In genomic region chr20:57482148-57482547, GRCh38 we compare ENCODE assay signal across 21 cellular contexts. TPM values are rescaled to one million over a fixed set of nuclear protein-coding genes. Genes with fewer than 3 reads are reported as not detected.
DNase-seq lines count a peak whose midpoint lies in the region; ATAC-seq, FAIRE-seq and TF ChIP-seq lines count a peak whose summit lies in the region.
"Had no signal": no experiment of that assay in that cellular context is flagged by ENCODE, and none has a peak within 500 bp of the region (broad histone marks: within the 10 kb centered on the region; RNA-seq: fewer than 3 reads in every experiment).

No MANE protein-coding gene starts in this region.

- dilution Hi-C loops in IMR-90 (cut with HindIII; ENCODE audit: low sequenced_read_pairs, unreplicated experiment): no loop called here

- no peak for TF ChIP-seq RAD21 in IMR-90 (IDR thresholded peaks at IDR 0.05; ENCODE audit: low read length)
- TF ChIP-seq RAD21 in GM12878 (IDR thresholded peaks at IDR 0.05; ENCODE audit: insufficient read depth, low read depth, low read length): no peak

- no peak for TF ChIP-seq EP300 in GM12878 (IDR thresholded peaks at IDR 0.05; ENCODE audit: borderline replicate concordance in 1 of 2, control insufficient read depth in 1 of 2, low read depth in 2 of 2, low read length in 2 of 2)

- H4K20me1 ChIP-seq in IMR-90 (ENCODE audit: insufficient read depth, low read length) (no peaks in the 10 kb centered on the region), GM12878 (ENCODE audit: control insufficient read depth, insufficient read depth) (no peaks in the 10 kb centered on the region)

- H3K36me3 ChIP-seq in IMR-90 (ENCODE audit: control insufficient read depth, insufficient read depth, low read length): no peaks in the 10 kb centered on the region
- H3K36me3 ChIP-seq in GM12878 (ENCODE audit: control insufficient read depth in 2 of 2, insufficient read depth in 2 of 2, low read length in 1 of 2): no peaks in the 10 kb centered on the region
- no peaks in the 10 kb centered on the region for H3K36me3 ChIP-seq in neutrophil
- H3K36me3 ChIP-seq: colonic mucosa, prostate gland had no signal

- WGBS in IMR-90 (ENCODE audit: extremely low coverage in 2 of 2, insufficient read length in 1 of 2), 2 experiments: 77% methylated on average over 5 of the region's 11 CpGs; no CpG with 5 or more reads in 1 of the 2 experiments
- 44% methylated on average over 10 of the region's 11 CpGs for WGBS in GM12878 (ENCODE audit: insufficient coverage, insufficient replicate concordance, low lambda C conversion rate, missing lambda C conversion rate)

- SMC1A ChIA-PET in GM12878 (lab: Charles Lee; ENCODE audit: uncharacterized antibody, unreplicated experiment): interaction anchor here (0.7 to 3.9 kb wide), 9 partner anchors 10 to 100 kb away, joined by 3 to 49 read pairs (median 12); no protein-coding TSS in a partner anchor

- ATAC-seq in IMR-90 (ENCODE audit: low read depth) (no peak), GM12878 (peak; percentile 31)
- ATAC-seq: natural killer cell, PC-3 had no signal

- H3K79me1 ChIP-seq in IMR-90 (ENCODE audit: low read depth in 1 of 2, low read length in 2 of 2): no peaks in the 10 kb centered on the region

- no peak overlapping the region for H3K4me3 Mint-ChIP-seq in MCF 10A (ENCODE audit: unreplicated experiment)
- no peak overlapping the region for H3K4me3 Mint-ChIP-seq in activated CD4-positive, alpha-beta T cell treated with anti-CD3 and anti-CD28 coated beads, Interleukin-2, amount 10 ng/mL, durations not matched to agents 7 days and 5 days
- H3K4me3 Mint-ChIP-seq: activated naive CD4-positive, alpha-beta T cell treated with anti-CD3 and anti-CD28 coated beads for 36 hours; natural killer cell had no signal

- H3K9me3 ChIP-seq in IMR-90 (ENCODE audit: control insufficient read depth, insufficient read depth, low read length) (no peaks in the 10 kb centered on the region), GM12878 (replicated peaks; ENCODE audit: control insufficient read depth, insufficient read depth, low read length) (peaks cover 2% of the 10 kb centered on the region; the same call in 2 of the 3 replicates), neutrophil (no peaks in the 10 kb centered on the region)
- H3K9me3 ChIP-seq: colonic mucosa, prostate gland, testis had no signal

- DNase-seq in IMR-90 (no peak), GM12878 (ENCODE audit: low read depth, low spot score) (no peak), cerebellum (ENCODE audit: low spot score) (no peak), MCF 10A (ENCODE audit: unreplicated experiment) (no peak)
- no peak for DNase-seq in activated CD4-positive, alpha-beta T cell treated with anti-CD3 and anti-CD28 coated beads, Interleukin-2, amount 10 ng/mL, durations not matched to agents 7 days and 5 days
- DNase-seq: activated CD4-positive, alpha-beta T cell treated with anti-CD3 and anti-CD28 coated beads for 48 hours; AML-193; colonic mucosa; GM23248; islet precursor cell; mammary epithelial cell; natural killer cell; NCI-H2081; NCI-H510A treated with DMSO at 0.1 percent for 48 hours; PC-3; testis had no signal

- H4K91ac ChIP-seq in IMR-90 (ENCODE audit: insufficient read depth, low read depth, low read length): no peak overlapping the region

- no peak overlapping the region for H2BK5ac ChIP-seq in IMR-90 (ENCODE audit: low read depth, low read length, poor library complexity, severe bottlenecking)

- no peak overlapping the region for H2BK15ac ChIP-seq in IMR-90 (ENCODE audit: low read depth, low read length)

- CTCF ChIA-PET in IMR-90 (lab: Yijun Ruan, JAX) (no interaction called here), GM12878 (lab: Yijun Ruan, JAX) (interaction anchor here (0.6 to 3.5 kb wide), 8 partner anchors 9 to 172 kb away, joined by 3 to 12 read pairs (median 5); no protein-coding TSS in a partner anchor), MCF 10A (lab: Yijun Ruan, JAX) (no interaction called here)
- CTCF ChIA-PET in activated CD4-positive, alpha-beta T cell treated with anti-CD3 and anti-CD28 coated beads, Interleukin-2, amount 10 ng/mL, durations not matched to agents 7 days and 5 days (lab: Charles Lee): no interaction called here

- no peak overlapping the region for H2BK120ac ChIP-seq in IMR-90 (ENCODE audit: low read depth, low read length)

- no peaks in the 10 kb centered on the region for H3K9me3 Mint-ChIP-seq in MCF 10A (ENCODE audit: unreplicated experiment)
- no peaks in the 10 kb centered on the region for H3K9me3 Mint-ChIP-seq in activated CD4-positive, alpha-beta T cell treated with anti-CD3 and anti-CD28 coated beads, Interleukin-2, amount 10 ng/mL, durations not matched to agents 7 days and 5 days
- H3K9me3 Mint-ChIP-seq: activated naive CD4-positive, alpha-beta T cell treated with anti-CD3 and anti-CD28 coated beads for 36 hours; natural killer cell had no signal

- BruUV-seq in IMR-90 (replicated peaks; lab: Mats Ljungman, UMichigan): no TSS peak
- no TSS peak for BruUV-seq in GM12878 (replicated peaks; lab: Mats Ljungman, UMichigan)
- BruUV-seq in MCF 10A (replicated peaks; lab: Mats Ljungman, UMichigan): no TSS peak

- TF ChIP-seq POLR2A in IMR-90 (IDR thresholded peaks at IDR 0.05; ENCODE audit: low read depth, low read length): no peak
- no peak for TF ChIP-seq POLR2A in GM12878 (IDR thresholded peaks at IDR 0.05; ENCODE audit: low read depth, low read length)

- H2AFZ ChIP-seq in IMR-90 (replicated peaks; ENCODE audit: low read length, poor library complexity) (peak overlapping the region; percentile 32), GM12878 (ENCODE audit: control insufficient read depth, low read depth, low read length) (peak overlapping the region; percentile 69)
- H2AFZ ChIP-seq: GM23248 had no signal

- RAD21 ChIA-PET in GM12878 (lab: Charles Lee; ENCODE audit: unreplicated experiment): interaction anchor here (0.9 to 4.0 kb wide), 11 partner anchors 9 to 138 kb away, joined by 3 to 52 read pairs (median 6); partner anchors contain the start of genes RBM38 and ZBP1

- H2AK9ac ChIP-seq in IMR-90 (replicated peaks; ENCODE audit: low read depth, low read length, poor library complexity): peak overlapping the region; percentile 5

- H3K4me2 ChIP-seq in IMR-90 (ENCODE audit: low read depth, low read length) (no peak overlapping the region), GM12878 (ENCODE audit: control insufficient read depth, insufficient read depth) (peak overlapping the region; percentile 55; the same call in 1 of the 2 replicates)

- no peak overlapping the region for H4K8ac ChIP-seq in IMR-90 (ENCODE audit: low read depth in 2 of 2, low read length in 2 of 2)

- no peak overlapping the region for H4K5ac ChIP-seq in IMR-90 (ENCODE audit: low read depth, low read length)

- no peak overlapping the region for H2AK5ac ChIP-seq in IMR-90 (ENCODE audit: low read depth, low read length)

- H3K36me3 Mint-ChIP-seq in MCF 10A (ENCODE audit: insufficient read depth, unreplicated experiment): no peaks in the 10 kb centered on the region
- no peaks in the 10 kb centered on the region for H3K36me3 Mint-ChIP-seq in activated CD4-positive, alpha-beta T cell treated with anti-CD3 and anti-CD28 coated beads, Interleukin-2, amount 10 ng/mL, durations not matched to agents 7 days and 5 days (ENCODE audit: low read depth)
- H3K36me3 Mint-ChIP-seq: natural killer cell had no signal

- no peak overlapping the region for H3K14ac ChIP-seq in IMR-90 (replicated peaks; ENCODE audit: low read depth, low read length)

- H3K79me2 ChIP-seq in GM12878 (ENCODE audit: control insufficient read depth, insufficient read depth, low read length): no peaks in the 10 kb centered on the region

- no peaks in the 10 kb centered on the region for H3K4me1 ChIP-seq in IMR-90 (ENCODE audit: control insufficient read depth, insufficient read depth, low read length)
- H3K4me1 ChIP-seq in GM12878 (ENCODE audit: control insufficient read depth, insufficient read depth, low read length): peaks cover 44% of the 10 kb centered on the region
- peaks cover 47 to 55% of the 10 kb centered on the region in 2 experiments for H3K4me1 ChIP-seq in neutrophil (ENCODE audit: control insufficient read depth in 1 of 2, insufficient read depth in 1 of 2, low read depth in 1 of 2, low read length in 1 of 2)
- H3K4me1 ChIP-seq: colonic mucosa, prostate gland, testis had no signal

- POLR2A ChIA-PET in IMR-90 (lab: Charles Lee; ENCODE audit: unreplicated experiment) (no interaction called here), GM12878 (lab: Charles Lee) (interaction anchor here (1.1 to 3.8 kb wide), 9 partner anchors 9 to 92 kb away, joined by 3 to 35 read pairs (median 8); partner anchors contain the start of gene RBM38), MCF 10A (lab: Yijun Ruan, JAX) (no interaction called here)
- POLR2A ChIA-PET in activated CD4-positive, alpha-beta T cell treated with anti-CD3 and anti-CD28 coated beads, Interleukin-2, amount 10 ng/mL, durations not matched to agents 7 days and 5 days (lab: Charles Lee): no interaction called here

- no peak overlapping the region for H3K56ac ChIP-seq in IMR-90 (ENCODE audit: extremely low read depth, insufficient read depth, low read length)

- TF ChIP-seq CTCF in GM12872 (IDR thresholded peaks at IDR 0.05; ENCODE audit: insufficient read depth, low read depth, low read length) (peak; percentile 34; the same call in 1 of the 3 replicates), IMR-90 (conservative IDR thresholded peaks at IDR 0.05; ENCODE audit: low read depth, low read length) (no peak), GM12878 (IDR thresholded peaks at IDR 0.05 in 2 of 3, conservative IDR thresholded peaks at IDR 0.05 in 1 of 3; ENCODE audit: control insufficient read depth in 2 of 3, extremely low read depth in 1 of 3, insufficient read depth in 1 of 3, low read depth in 3 of 3, low read length in 3 of 3) (peak in 2 of 3 experiments; percentile 12 to 25; a peak in 2 of 6 replicates), neutrophil (IDR thresholded peaks at IDR 0.05) (no peak), MCF 10A (IDR thresholded peaks at IDR 0.05; ENCODE audit: unreplicated experiment) (no peak)

- H3K27ac Mint-ChIP-seq in MCF 10A (ENCODE audit: low read depth, unreplicated experiment): no peak overlapping the region
- H3K27ac Mint-ChIP-seq in activated CD4-positive, alpha-beta T cell treated with anti-CD3 and anti-CD28 coated beads, Interleukin-2, amount 10 ng/mL, durations not matched to agents 7 days and 5 days: no peak overlapping the region
- H3K27ac Mint-ChIP-seq: activated naive CD4-positive, alpha-beta T cell treated with anti-CD3 and anti-CD28 coated beads for 36 hours had no signal

- no peaks in the 10 kb centered on the region for H3K9me1 ChIP-seq in IMR-90 (ENCODE audit: insufficient read depth, low read length)

- peaks cover 32% of the 10 kb centered on the region for H3K27me3 ChIP-seq in IMR-90 (ENCODE audit: control insufficient read depth, insufficient read depth, low read length)
- no peaks in the 10 kb centered on the region for H3K27me3 ChIP-seq in GM12878 (replicated peaks in 1 of 2; ENCODE audit: control insufficient read depth in 2 of 2, insufficient read depth in 2 of 2, low read length in 1 of 2)
- no peaks in the 10 kb centered on the region for H3K27me3 ChIP-seq in neutrophil
- H3K27me3 ChIP-seq: colonic mucosa, testis had no signal

- in situ Hi-C loops in IMR-90 (cut with MboI; ENCODE audit: low sequenced_read_pairs): no loop called here
- in situ Hi-C loops in GM12878 (cut with MboI): loop anchor here (5.0 kb wide), 1 partner anchor 80 kb away; no protein-coding TSS in a partner anchor

- no peak overlapping the region for H2BK20ac ChIP-seq in IMR-90 (ENCODE audit: low read depth, low read length)

- H3K4me1 Mint-ChIP-seq in MCF 10A (ENCODE audit: insufficient read depth, unreplicated experiment): no peaks in the 10 kb centered on the region
- peaks cover 11% of the 10 kb centered on the region for H3K4me1 Mint-ChIP-seq in activated CD4-positive, alpha-beta T cell treated with anti-CD3 and anti-CD28 coated beads, Interleukin-2, amount 10 ng/mL, durations not matched to agents 7 days and 5 days

- H3K4me3 ChIP-seq in IMR-90 (ENCODE audit: insufficient read depth, low read depth, low read length) (no peak overlapping the region), GM12878 (no peak overlapping the region), neutrophil (ENCODE audit: low read depth in 1 of 2, low read length in 1 of 2) (no peak overlapping the region)
- H3K4me3 ChIP-seq: colonic mucosa, GM23248, prostate gland, testis had no signal

- peaks cover 53% of the 10 kb centered on the region for H3K27me3 Mint-ChIP-seq in MCF 10A (ENCODE audit: insufficient read depth, unreplicated experiment)
- H3K27me3 Mint-ChIP-seq in activated CD4-positive, alpha-beta T cell treated with anti-CD3 and anti-CD28 coated beads, Interleukin-2, amount 10 ng/mL, durations not matched to agents 7 days and 5 days: peaks cover 20% of the 10 kb centered on the region

- no peak for FAIRE-seq in GM12878 (lab: Jason Lieb, UNC)
- FAIRE-seq: astrocyte had no signal

- no peak overlapping the region for H3K9ac ChIP-seq in IMR-90 (ENCODE audit: low read depth, low read length)
- peak overlapping the region; percentile 58 for H3K9ac ChIP-seq in GM12878 (ENCODE audit: control insufficient read depth, insufficient read depth, low read length)
- H3K9ac ChIP-seq: GM23248 had no signal

- no peak overlapping the region for H3K18ac ChIP-seq in IMR-90 (ENCODE audit: low read depth, low read length)

- intact Hi-C loops in IMR-90 (cut with micrococcal nuclease): no loop called here
- intact Hi-C loops in GM12878 (cut with micrococcal nuclease; ENCODE audit: unreplicated experiment): loop anchor here (2.0 kb wide), 2 partner anchors 49 to 93 kb away; no protein-coding TSS in a partner anchor
- intact Hi-C loops in MCF 10A (cut with micrococcal nuclease): no loop called here

- no peak overlapping the region for H3K27ac ChIP-seq in IMR-90 (ENCODE audit: insufficient read depth, low read length)
- peak overlapping the region; percentile 93 for H3K27ac ChIP-seq in GM12878 (ENCODE audit: control insufficient read depth, insufficient read depth)
- H3K27ac ChIP-seq in neutrophil: peak overlapping the region; percentile 31
- H3K27ac ChIP-seq: colonic mucosa, GM23248, testis had no signal

- H3K4ac ChIP-seq in IMR-90 (ENCODE audit: low read depth, low read length): no peak overlapping the region

- no peak overlapping the region for H3K23ac ChIP-seq in IMR-90 (ENCODE audit: low read depth, low read length)

RNA-seq across cellular contexts. Expression of gene CTCFL, which starts 42.8 kb away (rescaled TPM):
- not detected in 2 replicates for total RNA-seq in IMR-90 (2012; rRNA removed)
- polyA plus RNA-seq in IMR-90 (2012; rRNA removed): not detected in 2 replicates
- polyA plus RNA-seq in IMR-90 (2012; cell fraction: cytosol; rRNA removed): not detected in 2 replicates
- not detected in 2 replicates for polyA plus RNA-seq in IMR-90 (2012; cell fraction: nucleus; rRNA removed; ENCODE audit: low replicate concordance)
- total RNA-seq in GM12878 (2013; cell fraction: nucleolus; rRNA removed): not detected in 2 replicates
- not detected in 2 replicates for total RNA-seq in GM12878 (2014; rRNA removed)
- total RNA-seq in GM12878 (2014; rRNA removed; fragmentation: Illumina TruSeq; extraction: Trizol): not detected in 2 replicates
- 0.08 and 0.10 TPM in 2 replicates for total RNA-seq in GM12878 (2021)
- not detected for polyA plus RNA-seq in GM12878 (2011; ENCODE audit: low read depth)
- polyA plus RNA-seq in GM12878 (2011; rRNA removed): 0.03 TPM in 1 of 2 replicates, not detected in the other
- polyA plus RNA-seq in GM12878 (2011; cell fraction: cytosol; rRNA removed): 0.03 TPM in 1 of 2 replicates, not detected in the other
- not detected in 2 replicates for polyA plus RNA-seq in GM12878 (2011; cell fraction: nucleus; rRNA removed)
- 0.06 and 0.18 TPM in 2 replicates for polyA plus RNA-seq in GM12878 (2012)
- not detected in 2 replicates for polyA plus RNA-seq in GM12878 (2014; fragmentation: Illumina TruSeq; extraction: Trizol)
- under 1 TPM; 0.06 to 0.09 TPM for polyA plus RNA-seq in GM12878 (2014; fragmentation: Nextera tagmentation; extraction: Ambion mirVana)
- polyA plus RNA-seq in GM12878 (2014; rRNA removed): 0.15 TPM in 1 of 2 replicates, not detected in the other
- polyA plus RNA-seq in GM12878 (2016; fragmentation: Nextera tagmentation; extraction: Ambion mirVana): under 1 TPM; 0.12 to 0.20 TPM
- polyA minus RNA-seq in GM12878 (2011; rRNA and poly(A)+ RNA removed): 0.07 TPM in 1 of 2 replicates, not detected in the other
- not detected in 2 replicates for polyA minus RNA-seq in GM12878 (2011; cell fraction: cytosol; rRNA and poly(A)+ RNA removed)
- polyA minus RNA-seq in GM12878 (2011; cell fraction: nucleus; rRNA and poly(A)+ RNA removed): not detected in 2 replicates
- total RNA-seq in cerebellum: not detected
- total RNA-seq in MCF 10A (2022): not detected in 2 replicates
- total RNA-seq in activated CD4-positive, alpha-beta T cell treated with anti-CD3 and anti-CD28 coated beads, Interleukin-2, amount 10 ng/mL, durations not matched to agents 7 days and 5 days: not detected
- total RNA-seq: activated naive CD4-positive, alpha-beta T cell treated with anti-CD3 and anti-CD28 coated beads for 36 hours; astrocyte; GM23248; mammary epithelial cell; natural killer cell; PC-3 had no signal
- polyA plus RNA-seq: GM23248, mammary epithelial cell had no signal

Comparison
In these comparisons a context has a peak if more than half of its experiments do, and no peak if none do; other contexts are left out.
1. CTCF ChIP-seq: peak in GM12872 (single experiment) and GM12878 (2 of 3); none in IMR-90 (single experiment), neutrophil (single experiment) and MCF 10A (single experiment).